9 cellular contexts compared by ENCODE assay signal in genomic region chr11:66335531-66336233, GRCh38. TPM values are rescaled to one million over a fixed set of nuclear protein-coding genes. Genes with fewer than 3 reads are reported as not detected.
DNase-seq lines count a peak whose midpoint lies in the region; ATAC-seq, FAIRE-seq and TF ChIP-seq lines count a peak whose summit lies in the region.
"Had no signal": no experiment of that assay in that cellular context is flagged by ENCODE, and none has a peak within 500 bp of the region (broad histone marks: within the 10 kb centered on the region; RNA-seq: fewer than 3 reads in every experiment).

No MANE protein-coding gene starts in this region.

- no peak for TF ChIP-seq POLR2A in GM12892 (IDR thresholded peaks at IDR 0.05; ENCODE audit: low read depth, low read length)

- H3K9ac ChIP-seq in endocrine pancreas (ENCODE audit: control insufficient read depth, insufficient read depth, low read length) (peak overlapping the region; percentile 66), MM.1S (ENCODE audit: low read length) (no peak overlapping the region)

- H4K20me1 ChIP-seq in MM.1S (ENCODE audit: insufficient read depth, low read length): no peaks in the 10 kb centered on the region

- H3K4me3 ChIP-seq in endocrine pancreas (ENCODE audit: control insufficient read depth, insufficient read depth, low read length) (no peak overlapping the region), mononuclear cell (ENCODE audit: low read length) (peak overlapping the region; percentile 49), MM.1S (ENCODE audit: low read length) (no peak overlapping the region)
- H3K4me3 ChIP-seq: SK-N-MC had no signal

- no peaks in the 10 kb centered on the region for H3K9me2 ChIP-seq in MM.1S (replicated peaks; ENCODE audit: insufficient read depth, low read length)

- H3K27ac ChIP-seq in MM.1S (ENCODE audit: low read length): no peak overlapping the region
- H3K27ac ChIP-seq: SK-N-MC had no signal

- FAIRE-seq in GM12892 (lab: Jason Lieb, UNC): peak; percentile 42

- TF ChIP-seq CTCF in MM.1S (IDR thresholded peaks at IDR 0.05; ENCODE audit: low read length): no peak

- H3K27me3 ChIP-seq in endocrine pancreas (ENCODE audit: control insufficient read depth, insufficient read depth, low read length) (no peaks in the 10 kb centered on the region), mononuclear cell (ENCODE audit: insufficient read depth, low read length) (no peaks in the 10 kb centered on the region), MM.1S (replicated peaks; ENCODE audit: insufficient read depth, low read length) (peaks cover 46% of the 10 kb centered on the region)

- no peaks in the 10 kb centered on the region for H3K36me3 ChIP-seq in endocrine pancreas (ENCODE audit: control insufficient read depth, insufficient read depth, low read length)
- no peaks in the 10 kb centered on the region for H3K36me3 ChIP-seq in MM.1S (replicated peaks; ENCODE audit: insufficient read depth, low read length)

- no peaks in the 10 kb centered on the region for H3K79me2 ChIP-seq in MM.1S (ENCODE audit: low read length)

- peaks cover 4% of the 10 kb centered on the region for H3K4me1 ChIP-seq in endocrine pancreas (ENCODE audit: control insufficient read depth, insufficient read depth, low read length)
- H3K4me1 ChIP-seq in mononuclear cell (ENCODE audit: insufficient read depth, low read length): peaks cover 30% of the 10 kb centered on the region
- H3K4me1 ChIP-seq in MM.1S (ENCODE audit: low read length): no peaks in the 10 kb centered on the region

- DNase-seq in GM12892 (ENCODE audit: insufficient read length) (no peak), RPMI7951 (ENCODE audit: low read depth) (peak; percentile 91), NCI-H345 treated with DMSO at 0.1 percent for 48 hours (lab: John Stamatoyannopoulos, UW; ENCODE audit: unreplicated experiment) (no peak), MM.1S (no peak), HUDEP-2 (lab: John Stamatoyannopoulos, UW; ENCODE audit: unreplicated experiment in 76 of 76) (no peak)

- H3K4me2 ChIP-seq in MM.1S (ENCODE audit: low read depth, low read length): no peak overlapping the region

- H3F3A ChIP-seq in MM.1S (ENCODE audit: insufficient read depth, low read length): no peaks in the 10 kb centered on the region

- H2AFZ ChIP-seq in MM.1S (ENCODE audit: low read length): no peak overlapping the region

- ATAC-seq in GM19397 (IDR thresholded peaks at IDR 0.05; ENCODE audit: unreplicated experiment): no peak

- H3K9me3 ChIP-seq in endocrine pancreas (ENCODE audit: control insufficient read depth, low read length) (no peaks in the 10 kb centered on the region), mononuclear cell (ENCODE audit: low read depth, low read length) (no peaks in the 10 kb centered on the region), MM.1S (replicated peaks; ENCODE audit: insufficient read depth, low read length) (no peaks in the 10 kb centered on the region)

RNA-seq across cellular contexts. Expression of gene RIN1, which starts 0.6 kb away (rescaled TPM):
- polyA plus RNA-seq in GM12892 (2012; ENCODE audit: missing spikeins): not detected
- total RNA-seq in RPMI7951 (2014; rRNA removed; shearing (Covaris generic)): 28.0 and 38.8 TPM in 2 replicates
- 4.8 TPM for total RNA-seq in mononuclear cell

RNA-seq across cellular contexts. Expression of gene BRMS1, which starts 9.2 kb away (rescaled TPM):
- polyA plus RNA-seq in GM12892 (2012; ENCODE audit: missing spikeins): 24.6 TPM
- 91.7 and 92.6 TPM in 2 replicates for total RNA-seq in RPMI7951 (2014; rRNA removed; shearing (Covaris generic))
- total RNA-seq in mononuclear cell: 51.7 TPM

RNA-seq across cellular contexts. Expression of gene B4GAT1, which starts 11.7 kb away (rescaled TPM):
- polyA plus RNA-seq in GM12892 (2012; ENCODE audit: missing spikeins): 3.6 TPM
- total RNA-seq in RPMI7951 (2014; rRNA removed; shearing (Covaris generic)): 49.3 and 50.5 TPM in 2 replicates
- total RNA-seq in mononuclear cell: 0.84 TPM

RNA-seq across cellular contexts. Expression of gene CD248, which starts 18.8 kb away (rescaled TPM):
- not detected for polyA plus RNA-seq in GM12892 (2012; ENCODE audit: missing spikeins)
- not detected in 2 replicates for total RNA-seq in RPMI7951 (2014; rRNA removed; shearing (Covaris generic))
- 1.5 TPM for total RNA-seq in mononuclear cell

RNA-seq across cellular contexts. Expression of gene SLC29A2, which starts 35.9 kb away (rescaled TPM):
- polyA plus RNA-seq in GM12892 (2012; ENCODE audit: missing spikeins): 6.6 TPM
- total RNA-seq in RPMI7951 (2014; rRNA removed; shearing (Covaris generic)): 0.39 and 1.4 TPM in 2 replicates
- total RNA-seq in mononuclear cell: 1.2 TPM

Comparison
In these comparisons a context has a peak if more than half of its experiments do, and no peak if none do; other contexts are left out.
1. RNA of gene B4GAT1, which starts 11.7 kb away (total RNA-seq): 49.3 to 50.5 TPM in RPMI7951; 0.84 TPM in mononuclear cell (single experiment); every median in the first group is over 10 times any median in the second.